ENCODE assay signal across 1 cellular context in the genomic region with DNA sequence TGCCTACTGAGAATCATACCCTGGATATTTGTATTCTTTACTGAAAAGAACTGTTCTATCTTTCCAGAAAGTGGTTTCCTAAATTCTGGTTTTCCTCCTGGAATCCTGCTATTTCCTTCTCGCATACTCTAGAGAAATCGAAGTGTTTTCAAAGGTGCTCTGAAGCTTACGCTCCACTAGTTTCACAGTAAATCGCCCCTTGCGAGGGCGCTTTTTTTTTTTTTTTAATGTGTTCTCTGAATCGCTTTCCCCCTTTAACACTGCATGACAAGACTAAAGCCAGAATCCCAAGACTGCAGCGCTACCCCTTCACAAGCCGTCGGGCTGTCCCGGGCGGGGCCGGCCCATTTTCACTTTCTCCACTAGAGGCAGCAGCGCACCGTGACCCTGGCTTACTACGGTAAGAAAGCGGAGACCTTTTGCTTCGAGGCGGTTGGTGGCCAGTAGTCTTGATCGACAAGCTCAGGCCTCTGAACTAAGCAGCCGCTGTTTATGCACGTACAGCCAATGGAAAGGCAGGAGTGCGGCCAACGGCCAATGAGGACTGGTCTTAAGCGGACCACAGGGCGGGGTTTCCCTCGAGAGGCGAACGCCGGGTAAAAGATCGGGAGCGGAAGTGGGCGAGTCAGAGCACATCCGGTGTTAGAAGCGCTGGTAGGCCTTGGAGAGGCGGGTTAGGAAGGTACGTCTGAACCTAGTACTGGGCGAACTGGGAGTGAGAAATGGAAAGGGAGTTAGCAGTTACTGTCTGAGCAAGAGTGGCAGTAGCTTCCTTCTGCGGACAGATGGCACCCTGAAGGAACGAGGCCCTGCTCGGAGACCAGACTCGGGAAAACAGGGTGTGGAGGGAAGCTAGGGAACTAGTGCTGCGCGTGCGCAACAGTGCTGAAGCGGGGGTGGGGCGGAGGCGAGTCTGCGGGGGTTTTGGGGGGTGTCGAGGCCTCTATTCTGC.
A peak's percentile ranks its signal among the peaks of the same experiment; 100 is the strongest.
TF ChIP-seq lines count a peak whose summit lies in the region.

A gene with protein sequence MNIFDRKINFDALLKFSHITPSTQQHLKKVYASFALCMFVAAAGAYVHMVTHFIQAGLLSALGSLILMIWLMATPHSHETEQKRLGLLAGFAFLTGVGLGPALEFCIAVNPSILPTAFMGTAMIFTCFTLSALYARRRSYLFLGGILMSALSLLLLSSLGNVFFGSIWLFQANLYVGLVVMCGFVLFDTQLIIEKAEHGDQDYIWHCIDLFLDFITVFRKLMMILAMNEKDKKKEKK (plus strand): TSS at position 628 of the 952 bp plus-strand sequence. CDS start 10,937 bp downstream, outside the sequence.

TF ChIP-seq in GM12878, 131 proteins besides CTCF, POLR2A, EP300 and RAD21 (continued from another document):
- peak; percentile 28; the same call in 1 of the 2 replicates for TF ChIP-seq MTA2 (IDR thresholded peaks at IDR 0.05; ENCODE audit: low read depth)
- TF ChIP-seq, protein P1, sequence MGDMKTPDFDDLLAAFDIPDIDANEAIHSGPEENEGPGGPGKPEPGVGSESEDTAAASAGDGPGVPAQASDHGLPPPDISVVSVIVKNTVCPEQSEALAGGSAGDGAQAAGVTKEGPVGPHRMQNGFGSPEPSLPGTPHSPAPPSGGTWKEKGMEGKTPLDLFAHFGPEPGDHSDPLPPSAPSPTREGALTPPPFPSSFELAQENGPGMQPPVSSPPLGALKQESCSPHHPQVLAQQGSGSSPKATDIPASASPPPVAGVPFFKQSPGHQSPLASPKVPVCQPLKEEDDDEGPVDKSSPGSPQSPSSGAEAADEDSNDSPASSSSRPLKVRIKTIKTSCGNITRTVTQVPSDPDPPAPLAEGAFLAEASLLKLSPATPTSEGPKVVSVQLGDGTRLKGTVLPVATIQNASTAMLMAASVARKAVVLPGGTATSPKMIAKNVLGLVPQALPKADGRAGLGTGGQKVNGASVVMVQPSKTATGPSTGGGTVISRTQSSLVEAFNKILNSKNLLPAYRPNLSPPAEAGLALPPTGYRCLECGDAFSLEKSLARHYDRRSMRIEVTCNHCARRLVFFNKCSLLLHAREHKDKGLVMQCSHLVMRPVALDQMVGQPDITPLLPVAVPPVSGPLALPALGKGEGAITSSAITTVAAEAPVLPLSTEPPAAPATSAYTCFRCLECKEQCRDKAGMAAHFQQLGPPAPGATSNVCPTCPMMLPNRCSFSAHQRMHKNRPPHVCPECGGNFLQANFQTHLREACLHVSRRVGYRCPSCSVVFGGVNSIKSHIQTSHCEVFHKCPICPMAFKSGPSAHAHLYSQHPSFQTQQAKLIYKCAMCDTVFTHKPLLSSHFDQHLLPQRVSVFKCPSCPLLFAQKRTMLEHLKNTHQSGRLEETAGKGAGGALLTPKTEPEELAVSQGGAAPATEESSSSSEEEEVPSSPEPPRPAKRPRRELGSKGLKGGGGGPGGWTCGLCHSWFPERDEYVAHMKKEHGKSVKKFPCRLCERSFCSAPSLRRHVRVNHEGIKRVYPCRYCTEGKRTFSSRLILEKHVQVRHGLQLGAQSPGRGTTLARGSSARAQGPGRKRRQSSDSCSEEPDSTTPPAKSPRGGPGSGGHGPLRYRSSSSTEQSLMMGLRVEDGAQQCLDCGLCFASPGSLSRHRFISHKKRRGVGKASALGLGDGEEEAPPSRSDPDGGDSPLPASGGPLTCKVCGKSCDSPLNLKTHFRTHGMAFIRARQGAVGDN (IDR thresholded peaks at IDR 0.05): peak; percentile 58
- peak; percentile 75 for TF ChIP-seq IRF4 (IDR thresholded peaks at IDR 0.05; ENCODE audit: low read depth, low read length)
- TF ChIP-seq KDM1A (IDR thresholded peaks at IDR 0.05; ENCODE audit: borderline replicate concordance): no peak
- TF ChIP-seq, protein P2, sequence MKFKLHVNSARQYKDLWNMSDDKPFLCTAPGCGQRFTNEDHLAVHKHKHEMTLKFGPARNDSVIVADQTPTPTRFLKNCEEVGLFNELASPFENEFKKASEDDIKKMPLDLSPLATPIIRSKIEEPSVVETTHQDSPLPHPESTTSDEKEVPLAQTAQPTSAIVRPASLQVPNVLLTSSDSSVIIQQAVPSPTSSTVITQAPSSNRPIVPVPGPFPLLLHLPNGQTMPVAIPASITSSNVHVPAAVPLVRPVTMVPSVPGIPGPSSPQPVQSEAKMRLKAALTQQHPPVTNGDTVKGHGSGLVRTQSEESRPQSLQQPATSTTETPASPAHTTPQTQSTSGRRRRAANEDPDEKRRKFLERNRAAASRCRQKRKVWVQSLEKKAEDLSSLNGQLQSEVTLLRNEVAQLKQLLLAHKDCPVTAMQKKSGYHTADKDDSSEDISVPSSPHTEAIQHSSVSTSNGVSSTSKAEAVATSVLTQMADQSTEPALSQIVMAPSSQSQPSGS (IDR thresholded peaks at IDR 0.05; ENCODE audit: low read length): no peak; the same call in 1 of the 2 replicates
- TF ChIP-seq POLR2AphosphoS2 (IDR thresholded peaks at IDR 0.05; ENCODE audit: low read depth, low read length): peak; percentile 98
- TF ChIP-seq, protein P3, sequence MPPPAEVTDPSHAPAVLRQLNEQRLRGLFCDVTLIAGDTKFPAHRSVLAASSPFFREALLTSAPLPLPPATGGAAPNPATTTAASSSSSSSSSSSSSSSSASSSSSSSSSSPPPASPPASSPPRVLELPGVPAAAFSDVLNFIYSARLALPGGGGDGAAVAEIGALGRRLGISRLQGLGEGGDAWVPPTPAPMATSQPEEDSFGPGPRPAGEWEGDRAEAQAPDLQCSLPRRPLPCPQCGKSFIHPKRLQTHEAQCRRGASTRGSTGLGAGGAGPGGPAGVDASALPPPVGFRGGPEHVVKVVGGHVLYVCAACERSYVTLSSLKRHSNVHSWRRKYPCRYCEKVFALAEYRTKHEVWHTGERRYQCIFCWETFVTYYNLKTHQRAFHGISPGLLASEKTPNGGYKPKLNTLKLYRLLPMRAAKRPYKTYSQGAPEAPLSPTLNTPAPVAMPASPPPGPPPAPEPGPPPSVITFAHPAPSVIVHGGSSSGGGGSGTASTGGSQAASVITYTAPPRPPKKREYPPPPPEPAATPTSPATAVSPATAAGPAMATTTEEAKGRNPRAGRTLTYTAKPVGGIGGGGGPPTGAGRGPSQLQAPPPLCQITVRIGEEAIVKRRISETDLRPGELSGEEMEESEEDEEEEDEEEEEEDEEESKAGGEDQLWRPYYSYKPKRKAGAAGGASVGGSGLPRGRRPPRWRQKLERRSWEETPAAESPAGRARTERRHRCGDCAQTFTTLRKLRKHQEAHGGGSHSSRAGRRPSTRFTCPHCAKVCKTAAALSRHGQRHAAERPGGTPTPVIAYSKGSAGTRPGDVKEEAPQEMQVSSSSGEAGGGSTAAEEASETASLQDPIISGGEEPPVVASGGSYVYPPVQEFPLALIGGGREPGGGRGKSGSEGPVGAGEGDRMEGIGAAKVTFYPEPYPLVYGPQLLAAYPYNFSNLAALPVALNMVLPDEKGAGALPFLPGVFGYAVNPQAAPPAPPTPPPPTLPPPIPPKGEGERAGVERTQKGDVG (CRISPR knock-in tag; IDR thresholded peaks at IDR 0.05): 0 out of 2 replicates have a peak, but pooled peaks have one; percentile 5
- peak; percentile 94 for TF ChIP-seq GABPA (IDR thresholded peaks at IDR 0.05; ENCODE audit: low read depth)
- TF ChIP-seq NBN (IDR thresholded peaks at IDR 0.05): peak; percentile 90
- peak; percentile 56; the same call in 1 of the 2 replicates for TF ChIP-seq PAX5 (IDR thresholded peaks at IDR 0.05; ENCODE audit: borderline replicate concordance, low read depth, low read length)
- TF ChIP-seq, protein P4, sequence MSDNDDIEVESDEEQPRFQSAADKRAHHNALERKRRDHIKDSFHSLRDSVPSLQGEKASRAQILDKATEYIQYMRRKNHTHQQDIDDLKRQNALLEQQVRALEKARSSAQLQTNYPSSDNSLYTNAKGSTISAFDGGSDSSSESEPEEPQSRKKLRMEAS (IDR thresholded peaks at IDR 0.05; ENCODE audit: low read depth, low read length): no peak
- TF ChIP-seq MXI1 (IDR thresholded peaks at IDR 0.05; ENCODE audit: low read depth, low read length): peak; percentile 41
